ENCODE assay signal across 8 cellular contexts in genomic region chr10:101779544-101780186, GRCh38. TPM values are rescaled to one million over a fixed set of nuclear protein-coding genes. Genes with fewer than 3 reads are reported as not detected.
DNase-seq lines count a peak whose midpoint lies in the region; ATAC-seq and TF ChIP-seq lines count a peak whose summit lies in the region.

No MANE protein-coding gene starts in this region.

- POLR2A ChIA-PET in CD8-positive, alpha-beta memory T cell (lab: Charles Lee) = no interaction called here

- peaks cover 39% of the 10 kb centered on the region for H3K23me2 ChIP-seq in H9 (ENCODE audit: insufficient read length, low read depth, low read length, poor library complexity, severe bottlenecking)

- H4K91ac ChIP-seq in H9 (ENCODE audit: insufficient read length, low read depth, low read length) = no peak overlapping the region

- H4K20me1 ChIP-seq in H9 (ENCODE audit: control insufficient read depth, insufficient read depth, insufficient read length) = peaks cover 2% of the 10 kb centered on the region

- no peak overlapping the region for H2BK12ac ChIP-seq in H9 (ENCODE audit: insufficient read length, low read depth, low read length)

- H3K4ac ChIP-seq in H9 (ENCODE audit: low read depth, low read length) = no peak overlapping the region

- H3K9ac ChIP-seq in H9 (ENCODE audit: extremely low read depth, insufficient read length, low read length) = no peak overlapping the region

- no peaks in the 10 kb centered on the region for H3K9me3 Mint-ChIP-seq in CD8-positive, alpha-beta memory T cell
- no peaks in the 10 kb centered on the region; a peak in 1 of 5 replicates for H3K9me3 Mint-ChIP-seq in H9
- H3K9me3 Mint-ChIP-seq in activated T-helper 2 cell treated with anti-CD3 and anti-CD28 coated beads, Interferon-gamma antibody, Interleukin-2, Interleukin-4, amounts not matched to agents 10 μg/mL and 5 μg/mL and 100 μg/mL, durations not matched to agents 14 hours and 24 hours and 36 hours = no peaks in the 10 kb centered on the region
- H3K9me3 Mint-ChIP-seq in natural killer cell treated with Interleukin-12 subunit alpha and Interleukin-12 subunit beta and Interleukin-15 and Interleukin-18, amount 100 ng/mL, for 72 hours = no peaks in the 10 kb centered on the region
- no peaks in the 10 kb centered on the region for H3K9me3 Mint-ChIP-seq in stimulated activated memory B cell treated with anti-CD40 and anti-IgM and Interleukin-4, amounts not matched to agents 10 μg/mL and 1 μg/mL and 100 μg/mL, for 72 hours

- peak overlapping the region; percentile 53; the same call in 1 of the 2 replicates for H3K14ac ChIP-seq in H9 (ENCODE audit: insufficient read depth, low read length)

- H2BK20ac ChIP-seq in H9 (ENCODE audit: low read depth, low read length, poor library complexity, severe bottlenecking) = no peak overlapping the region

- no peak overlapping the region for H2AFZ ChIP-seq in H9 (ENCODE audit: low read length)

- H2BK15ac ChIP-seq in H9 (ENCODE audit: low read depth, low read length) = no peak overlapping the region

- H4K8ac ChIP-seq in H9 (replicated peaks; ENCODE audit: insufficient read length, low read depth, low read length) = no peak overlapping the region

- H3K4me1 ChIP-seq in CD8-positive, alpha-beta memory T cell (ENCODE audit: insufficient read depth, low read length) = peaks cover 58% of the 10 kb centered on the region
- H3K4me1 ChIP-seq in H9 (ENCODE audit: insufficient read depth, low read length) = peaks cover 5% of the 10 kb centered on the region; the same call in 1 of the 2 replicates

- intact Hi-C loops in activated T-helper 2 cell treated with anti-CD3 and anti-CD28 coated beads, Interferon-gamma antibody, Interleukin-2, Interleukin-4, amounts not matched to agents 10 μg/mL and 5 μg/mL and 100 μg/mL, durations not matched to agents 14 hours and 24 hours and 36 hours (cut with micrococcal nuclease) = loop anchor here (1.0 to 10.0 kb wide), 4 partner anchors 87 to 1045 kb away; no protein-coding TSS in a partner anchor

- CTCF ChIA-PET in CD8-positive, alpha-beta memory T cell (lab: Charles Lee) = interaction anchor here (1.0 to 3.5 kb wide), 9 partner anchors 9 to 230 kb away, joined by 3 to 27 read pairs (median 5); partner anchors contain the start of genes DPCD, OGA and POLL

- H3K23ac ChIP-seq in H9 (ENCODE audit: insufficient read length, low read depth, low read length) = no peak overlapping the region

- peak overlapping the region; percentile 65 to 89 (median 80) for H3K4me3 Mint-ChIP-seq in CD8-positive, alpha-beta memory T cell
- H3K4me3 Mint-ChIP-seq in H9 = peak overlapping the region; percentile 61 to 86
- peak overlapping the region; percentile 60 for H3K4me3 Mint-ChIP-seq in activated T-helper 2 cell treated with anti-CD3 and anti-CD28 coated beads, Interferon-gamma antibody, Interleukin-2, Interleukin-4, amounts not matched to agents 10 μg/mL and 5 μg/mL and 100 μg/mL, durations not matched to agents 14 hours and 24 hours and 36 hours (ENCODE audit: low read depth)
- peak overlapping the region; percentile 83 for H3K4me3 Mint-ChIP-seq in natural killer cell treated with Interleukin-12 subunit alpha and Interleukin-12 subunit beta and Interleukin-15 and Interleukin-18, amount 100 ng/mL, for 72 hours
- peak overlapping the region; percentile 74 for H3K4me3 Mint-ChIP-seq in stimulated activated memory B cell treated with anti-CD40 and anti-IgM and Interleukin-4, amounts not matched to agents 10 μg/mL and 1 μg/mL and 100 μg/mL, for 72 hours

- H4K5ac ChIP-seq in H9 (ENCODE audit: insufficient read length, low read depth, low read length) = no peak overlapping the region

- no CpG with 5 or more reads among the region's 51 CpGs for WGBS in H9 (ENCODE audit: extremely low coverage, insufficient read length, low lambda C conversion rate)

- no peaks in the 10 kb centered on the region for H3K36me3 ChIP-seq in CD8-positive, alpha-beta memory T cell (ENCODE audit: insufficient read depth, low read length)

- ATAC-seq in natural killer cell treated with Interleukin-12 subunit alpha and Interleukin-12 subunit beta and Interleukin-15 and Interleukin-18, amount 100 ng/mL, for 72 hours = peak; percentile 70 to 81
- ATAC-seq in stimulated activated memory B cell treated with anti-CD40 and anti-IgM and Interleukin-4, amounts not matched to agents 10 μg/mL and 1 μg/mL and 100 μg/mL, for 72 hours = peak; percentile 73

- H3K56ac ChIP-seq in H9 (ENCODE audit: insufficient read length, low read depth, low read length) = no peak overlapping the region

- peak overlapping the region in 3 of 8 donors; percentile 33 to 64 (median 51) for H3K27ac Mint-ChIP-seq in CD8-positive, alpha-beta memory T cell
- peak overlapping the region in 1 of 3 experiments; percentile 22; a peak in 2 of 7 replicates for H3K27ac Mint-ChIP-seq in H9
- no peak overlapping the region for H3K27ac Mint-ChIP-seq in activated T-helper 2 cell treated with anti-CD3 and anti-CD28 coated beads, Interferon-gamma antibody, Interleukin-2, Interleukin-4, amounts not matched to agents 10 μg/mL and 5 μg/mL and 100 μg/mL, durations not matched to agents 14 hours and 24 hours and 36 hours
- peak overlapping the region in 1 of 2 donors; percentile 32 for H3K27ac Mint-ChIP-seq in natural killer cell treated with Interleukin-12 subunit alpha and Interleukin-12 subunit beta and Interleukin-15 and Interleukin-18, amount 100 ng/mL, for 72 hours
- H3K27ac Mint-ChIP-seq in stimulated activated memory B cell treated with anti-CD40 and anti-IgM and Interleukin-4, amounts not matched to agents 10 μg/mL and 1 μg/mL and 100 μg/mL, for 72 hours = peak overlapping the region; percentile 0

- H3K4me3 ChIP-seq in CD8-positive, alpha-beta memory T cell (ENCODE audit: low read length) = peak overlapping the region; percentile 61
- H3K4me3 ChIP-seq in fibroblast of pulmonary artery (replicated peaks; ENCODE audit: low read depth, low read length) = peak overlapping the region; percentile 36

- H3K4me2 ChIP-seq in H9 (ENCODE audit: insufficient read depth, insufficient read length, low read length) = peak overlapping the region; percentile 72

- no peak overlapping the region for H2BK5ac ChIP-seq in H9 (ENCODE audit: insufficient read length, low read length)

- no peak overlapping the region for H2BK120ac ChIP-seq in H9 (ENCODE audit: low read depth, low read length, poor library complexity, severe bottlenecking)

- DNase-seq in CD8-positive, alpha-beta memory T cell = peak; percentile 75 to 85 (median 77)
- peak; percentile 87 for DNase-seq in H9
- DNase-seq in NOMO-1 treated with DMSO at 0.1 percent for 48 hours (lab: John Stamatoyannopoulos, UW; ENCODE audit: unreplicated experiment) = peak; percentile 44
- peak; percentile 75 for DNase-seq in activated T-helper 2 cell treated with anti-CD3 and anti-CD28 coated beads, Interferon-gamma antibody, Interleukin-2, Interleukin-4, amounts not matched to agents 10 μg/mL and 5 μg/mL and 100 μg/mL, durations not matched to agents 14 hours and 24 hours and 36 hours (ENCODE audit: low spot score)
- peak; percentile 70 for DNase-seq in fibroblast of pulmonary artery (ENCODE audit: low read depth)
- DNase-seq in natural killer cell treated with Interleukin-12 subunit alpha and Interleukin-12 subunit beta and Interleukin-15 and Interleukin-18, amount 100 ng/mL, for 72 hours (ENCODE audit: low spot score) = peak; percentile 85
- no peak for DNase-seq in NCI-H510A (lab: John Stamatoyannopoulos, UW)

- H3K36me3 Mint-ChIP-seq in CD8-positive, alpha-beta memory T cell = peaks cover 0 to 11% (median 1%) of the 10 kb centered on the region in 3 donors
- peaks cover 6 to 11% (median 6%) of the 10 kb centered on the region in 3 experiments; a peak in 5 of 7 replicates for H3K36me3 Mint-ChIP-seq in H9 (ENCODE audit: insufficient read depth in 1 of 3, low read depth in 3 of 3)
- peaks cover 37% of the 10 kb centered on the region for H3K36me3 Mint-ChIP-seq in activated T-helper 2 cell treated with anti-CD3 and anti-CD28 coated beads, Interferon-gamma antibody, Interleukin-2, Interleukin-4, amounts not matched to agents 10 μg/mL and 5 μg/mL and 100 μg/mL, durations not matched to agents 14 hours and 24 hours and 36 hours (ENCODE audit: low read depth)
- H3K36me3 Mint-ChIP-seq in natural killer cell treated with Interleukin-12 subunit alpha and Interleukin-12 subunit beta and Interleukin-15 and Interleukin-18, amount 100 ng/mL, for 72 hours = peaks cover 6% of the 10 kb centered on the region
- peaks cover 17% of the 10 kb centered on the region for H3K36me3 Mint-ChIP-seq in stimulated activated memory B cell treated with anti-CD40 and anti-IgM and Interleukin-4, amounts not matched to agents 10 μg/mL and 1 μg/mL and 100 μg/mL, for 72 hours

- H3K9me3 ChIP-seq in CD8-positive, alpha-beta memory T cell (ENCODE audit: low read length) = no peaks in the 10 kb centered on the region
- no peaks in the 10 kb centered on the region for H3K9me3 ChIP-seq in H9 (ENCODE audit: control insufficient read depth, low read depth, low read length)

- no peak overlapping the region for H2AK5ac ChIP-seq in H9 (ENCODE audit: insufficient read length, low read length)

- no peaks in the 10 kb centered on the region for H3K79me1 ChIP-seq in H9 (ENCODE audit: insufficient read depth, low read depth, low read length, poor library complexity, severe bottlenecking)

- H3T11ph ChIP-seq in H9 (ENCODE audit: low read length) = no peak overlapping the region

- peaks cover 29% of the 10 kb centered on the region for H3K27me3 ChIP-seq in CD8-positive, alpha-beta memory T cell (ENCODE audit: insufficient read depth, low read length, poor library complexity, severe bottlenecking)
- peaks cover 29% of the 10 kb centered on the region for H3K27me3 ChIP-seq in H9 (ENCODE audit: insufficient read depth, low read length)

- peaks cover 49 to 79% (median 51%) of the 10 kb centered on the region in 3 donors for H3K4me1 Mint-ChIP-seq in CD8-positive, alpha-beta memory T cell
- peaks cover 43 to 65% of the 10 kb centered on the region in 2 experiments for H3K4me1 Mint-ChIP-seq in H9
- H3K4me1 Mint-ChIP-seq in activated T-helper 2 cell treated with anti-CD3 and anti-CD28 coated beads, Interferon-gamma antibody, Interleukin-2, Interleukin-4, amounts not matched to agents 10 μg/mL and 5 μg/mL and 100 μg/mL, durations not matched to agents 14 hours and 24 hours and 36 hours (ENCODE audit: low read depth) = peaks cover 31% of the 10 kb centered on the region
- peaks cover 37 to 45% of the 10 kb centered on the region in 2 donors for H3K4me1 Mint-ChIP-seq in natural killer cell treated with Interleukin-12 subunit alpha and Interleukin-12 subunit beta and Interleukin-15 and Interleukin-18, amount 100 ng/mL, for 72 hours (ENCODE audit: low read depth in 2 of 2)
- H3K4me1 Mint-ChIP-seq in stimulated activated memory B cell treated with anti-CD40 and anti-IgM and Interleukin-4, amounts not matched to agents 10 μg/mL and 1 μg/mL and 100 μg/mL, for 72 hours = peaks cover 81% of the 10 kb centered on the region

- peaks cover 20 to 33% of the 10 kb centered on the region in 2 donors for H3K27me3 Mint-ChIP-seq in CD8-positive, alpha-beta memory T cell
- H3K27me3 Mint-ChIP-seq in H9 (ENCODE audit: low read depth) = peaks cover 40% of the 10 kb centered on the region
- H3K27me3 Mint-ChIP-seq in activated T-helper 2 cell treated with anti-CD3 and anti-CD28 coated beads, Interferon-gamma antibody, Interleukin-2, Interleukin-4, amounts not matched to agents 10 μg/mL and 5 μg/mL and 100 μg/mL, durations not matched to agents 14 hours and 24 hours and 36 hours (ENCODE audit: low read depth) = peaks cover 25% of the 10 kb centered on the region
- H3K27me3 Mint-ChIP-seq in natural killer cell treated with Interleukin-12 subunit alpha and Interleukin-12 subunit beta and Interleukin-15 and Interleukin-18, amount 100 ng/mL, for 72 hours = peaks cover 21 to 25% of the 10 kb centered on the region in 2 donors
- peaks cover 38% of the 10 kb centered on the region for H3K27me3 Mint-ChIP-seq in stimulated activated memory B cell treated with anti-CD40 and anti-IgM and Interleukin-4, amounts not matched to agents 10 μg/mL and 1 μg/mL and 100 μg/mL, for 72 hours

- H3K18ac ChIP-seq in H9 (ENCODE audit: insufficient read length, low read depth, low read length) = no peak overlapping the region

- peaks cover 2% of the 10 kb centered on the region; the same call in 1 of the 2 replicates for H3K79me2 ChIP-seq in H9 (ENCODE audit: insufficient read depth, low read length)

- TF ChIP-seq CTCF in H9 (conservative IDR thresholded peaks at IDR 0.05) (peak; percentile 97), fibroblast of pulmonary artery (IDR thresholded peaks at IDR 0.05; ENCODE audit: low read length, missing control alignments) (peak; percentile 68)

- no peak overlapping the region for H3K27ac ChIP-seq in CD8-positive, alpha-beta memory T cell (ENCODE audit: low read depth, low read length)
- no peak overlapping the region for H3K27ac ChIP-seq in H9 (ENCODE audit: insufficient read length, low read depth, low read length)

RNA-seq across cellular contexts. Expression of gene NPM3, which starts 3.6 kb away (rescaled TPM):
- total RNA-seq in CD8-positive, alpha-beta memory T cell = 100 to 1,000 TPM; 209 to 217 TPM
- 7.5 TPM for polyA plus RNA-seq in CD8-positive, alpha-beta memory T cell
- 133 and 139 TPM in 2 replicates for total RNA-seq in H9 (2021)
- total RNA-seq in activated T-helper 2 cell treated with anti-CD3 and anti-CD28 coated beads, Interferon-gamma antibody, Interleukin-2, Interleukin-4, amounts not matched to agents 10 μg/mL and 5 μg/mL and 100 μg/mL, durations not matched to agents 14 hours and 24 hours and 36 hours = 139 and 140 TPM in 2 replicates
- total RNA-seq in natural killer cell treated with Interleukin-12 subunit alpha and Interleukin-12 subunit beta and Interleukin-15 and Interleukin-18, amount 100 ng/mL, for 72 hours = 100 to 1,000 TPM in 1 of 2 donors, 10 to 100 TPM in 1; 52.5 to 157 TPM

RNA-seq across cellular contexts. Expression of gene FGF8, which starts 3.8 kb away (rescaled TPM):
- not detected for total RNA-seq in CD8-positive, alpha-beta memory T cell
- not detected for polyA plus RNA-seq in CD8-positive, alpha-beta memory T cell
- total RNA-seq in H9 (2021) = 14.3 and 20.2 TPM in 2 replicates
- not detected in 2 replicates for total RNA-seq in activated T-helper 2 cell treated with anti-CD3 and anti-CD28 coated beads, Interferon-gamma antibody, Interleukin-2, Interleukin-4, amounts not matched to agents 10 μg/mL and 5 μg/mL and 100 μg/mL, durations not matched to agents 14 hours and 24 hours and 36 hours
- total RNA-seq in natural killer cell treated with Interleukin-12 subunit alpha and Interleukin-12 subunit beta and Interleukin-15 and Interleukin-18, amount 100 ng/mL, for 72 hours = not detected

RNA-seq across cellular contexts. Expression of gene OGA, which starts 38.6 kb away (rescaled TPM):
- total RNA-seq in CD8-positive, alpha-beta memory T cell = 100 to 1,000 TPM in 1 of 2 experiments, 10 to 100 TPM in 1; 95.8 to 109 TPM
- polyA plus RNA-seq in CD8-positive, alpha-beta memory T cell = 45.7 TPM
- 120 and 125 TPM in 2 replicates for total RNA-seq in H9 (2021)
- total RNA-seq in activated T-helper 2 cell treated with anti-CD3 and anti-CD28 coated beads, Interferon-gamma antibody, Interleukin-2, Interleukin-4, amounts not matched to agents 10 μg/mL and 5 μg/mL and 100 μg/mL, durations not matched to agents 14 hours and 24 hours and 36 hours = 119 and 122 TPM in 2 replicates
- total RNA-seq in natural killer cell treated with Interleukin-12 subunit alpha and Interleukin-12 subunit beta and Interleukin-15 and Interleukin-18, amount 100 ng/mL, for 72 hours = 100 to 1,000 TPM; 174 to 237 TPM

Comparison
In these comparisons a context has a peak if more than half of its experiments do, and no peak if none do; other contexts are left out.
1. RNA of gene FGF8, which starts 3.8 kb away (total RNA-seq): 14.3 to 20.2 TPM in H9; not detected in natural killer cell treated with Interleukin-12 subunit alpha and Interleukin-12 subunit beta and Interleukin-15 and Interleukin-18, amount 100 ng/mL, for 72 hours, not detected in CD8-positive, alpha-beta memory T cell and not detected in activated T-helper 2 cell treated with anti-CD3 and anti-CD28 coated beads, Interferon-gamma antibody, Interleukin-2, Interleukin-4, amounts not matched to agents 10 μg/mL and 5 μg/mL and 100 μg/mL, durations not matched to agents 14 hours and 24 hours and 36 hours; every median in the first group is over 10 times any median in the second.
2. Peak in every context shown above with its lines, with median percentiles within 50 percentile points of each other: H3K4me3 Mint-ChIP-seq.